Comparison of ENCODE assay signal across 1 cellular context in the genomic region with DNA sequence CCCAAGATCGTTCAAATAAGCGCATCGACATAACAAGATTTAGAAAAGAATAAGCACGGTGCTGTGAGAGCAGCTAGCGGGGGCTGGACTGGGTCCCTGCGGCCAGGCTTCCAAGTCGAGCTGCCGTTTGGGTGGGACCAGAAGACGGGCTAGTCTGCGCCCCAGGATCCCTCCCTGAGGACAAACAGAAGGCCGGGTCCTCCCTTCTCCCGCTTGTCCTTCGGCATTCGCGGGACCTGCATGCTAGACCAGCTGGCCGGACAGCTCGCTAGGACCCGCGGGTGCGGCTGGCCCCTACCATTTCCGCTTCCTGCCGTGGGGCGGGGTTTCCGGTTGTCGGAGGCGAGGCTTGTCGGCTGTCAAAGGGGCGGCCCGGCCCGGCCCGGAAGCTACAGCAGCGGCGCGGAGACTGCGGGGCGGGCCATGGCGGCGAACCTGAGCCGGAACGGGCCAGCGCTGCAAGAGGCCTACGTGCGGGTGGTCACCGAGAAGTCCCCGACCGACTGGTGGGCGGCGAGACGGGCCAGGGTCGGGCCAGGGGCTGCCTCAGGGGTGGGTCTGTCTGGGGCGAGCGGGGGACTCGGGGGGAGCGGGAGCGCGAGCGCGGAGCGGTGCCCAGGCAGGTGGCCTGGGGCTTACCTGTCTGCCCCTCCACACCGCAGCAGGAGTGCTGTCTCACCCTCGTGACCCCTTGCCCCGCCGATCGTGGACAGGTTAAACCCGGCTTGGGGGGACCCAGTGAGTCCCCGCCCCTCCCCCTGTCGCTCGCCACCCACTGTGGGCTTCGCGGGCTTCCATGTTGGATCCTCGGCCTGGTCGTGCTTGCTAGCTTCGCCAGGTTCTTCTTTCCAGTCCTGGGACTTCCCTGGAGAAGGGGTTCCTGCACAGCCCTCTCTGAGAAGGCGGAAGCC.
TF ChIP-seq lines count a peak whose summit lies in the region.

DBNL (plus strand) TSS at position 388 of the 911 bp plus-strand sequence; CDS start at position 424, 36 bp downstream.

TF ChIP-seq in K562, 482 proteins besides CTCF, POLR2A, EP300 and RAD21 (continued from another document and continues in another):
- TF ChIP-seq ZBTB7A (IDR thresholded peaks at IDR 0.05; ENCODE audit: borderline replicate concordance, control insufficient read depth, low read depth, low read length) (peak; percentile 43; the same call in 1 of the 2 replicates), VEZF1 (CRISPR knock-in tag; IDR thresholded peaks at IDR 0.05) (peak; percentile 87), POLR2G (IDR thresholded peaks at IDR 0.05; ENCODE audit: low read depth, low read length) (peak; percentile 95), ZBTB11 (CRISPR knock-in tag; IDR thresholded peaks at IDR 0.05) (peak; percentile 75 to 97 (median 82); a peak in 5 of 6 replicates), ZFP30 (CRISPR knock-in tag; IDR thresholded peaks at IDR 0.05; ENCODE audit: borderline replicate concordance) (no peak), FOXP1 (CRISPR knock-in tag; IDR thresholded peaks at IDR 0.05) (0 out of 2 replicates have a peak, but pooled peaks have one; percentile 1), CHD4 (IDR thresholded peaks at IDR 0.05; ENCODE audit: insufficient read depth, insufficient replicate concordance, low read depth, low read length, poor library complexity, severe bottlenecking) (no peak), KAT8 (IDR thresholded peaks at IDR 0.05; ENCODE audit: low read depth) (no peak), NR2C2 (CRISPR knock-in tag; IDR thresholded peaks at IDR 0.05) (no peak), NR2C2 (tag; IDR thresholded peaks at IDR 0.05) (peak; percentile 43; the same call in 1 of the 2 replicates), PHTF2 (CRISPR knock-in tag; IDR thresholded peaks at IDR 0.05) (no peak), SNRNP70 (optimal IDR thresholded peaks at IDR 0.05; ENCODE audit: low read depth, low read length) (no peak), CEBPG (CRISPR knock-in tag; IDR thresholded peaks at IDR 0.05) (0 out of 2 replicates have a peak, but pooled peaks have one; percentile 32), CEBPG (tag; conservative IDR thresholded peaks at IDR 0.05 in 1 of 2, IDR thresholded peaks at IDR 0.05 in 1 of 2) (no peak), C11orf30 (IDR thresholded peaks at IDR 0.05; ENCODE audit: low read depth) (peak; percentile 58), GABPB1 (CRISPR knock-in tag; IDR thresholded peaks at IDR 0.05) (peak; percentile 98), PCBP1 (IDR thresholded peaks at IDR 0.05; ENCODE audit: low read depth, low read length, poor library complexity, severe bottlenecking) (peak; percentile 50), TEAD2 (tag; IDR thresholded peaks at IDR 0.05) (no peak), E2F6 (IDR thresholded peaks at IDR 0.05; ENCODE audit: borderline replicate concordance in 1 of 2, extremely low read depth in 1 of 2, insufficient read depth in 1 of 2, insufficient read length in 1 of 2, low read depth in 1 of 2, low read length in 1 of 2, poor library complexity in 1 of 2, severe bottlenecking in 1 of 2) (peak; percentile 90 to 95), NRF1 (conservative IDR thresholded peaks at IDR 0.05 in 1 of 2, IDR thresholded peaks at IDR 0.05 in 1 of 2) (peak; percentile 39 to 53; a peak in 2 of 4 replicates), MXI1 (IDR thresholded peaks at IDR 0.05; ENCODE audit: low read depth, low read length) (0 out of 2 replicates have a peak, but pooled peaks have one; percentile 46), ZNF589 (CRISPR knock-in tag; IDR thresholded peaks at IDR 0.05; ENCODE audit: low read depth) (no peak), CBX8 (IDR thresholded peaks at IDR 0.05; ENCODE audit: borderline replicate concordance, extremely low read depth, low read depth, low read length, poor library complexity, severe bottlenecking) (no peak), PML (IDR thresholded peaks at IDR 0.05; ENCODE audit: low read length) (peak; percentile 74; the same call in 1 of the 2 replicates), ZNF175 (CRISPR knock-in tag; IDR thresholded peaks at IDR 0.05; ENCODE audit: low read depth) (no peak), ZNF830 (CRISPR knock-in tag; IDR thresholded peaks at IDR 0.05) (no peak), ZNF253 (CRISPR knock-in tag; conservative IDR thresholded peaks at IDR 0.05) (no peak), ZNF23 (CRISPR knock-in tag; IDR thresholded peaks at IDR 0.05) (no peak), CBFA2T3 (IDR thresholded peaks at IDR 0.05) (0 out of 2 replicates have a peak, but pooled peaks have one; percentile 1), HEY1 (CRISPR knock-in tag; IDR thresholded peaks at IDR 0.05; ENCODE audit: borderline replicate concordance) (no peak), KDM4B (IDR thresholded peaks at IDR 0.05; ENCODE audit: borderline replicate concordance in 2 of 2, low read depth in 1 of 2) (peak in 1 of 2 experiments; percentile 97; a peak in 2 of 4 replicates), ZNF75A (CRISPR knock-in tag; IDR thresholded peaks at IDR 0.05) (no peak)
- TF ChIP-seq, protein P1, sequence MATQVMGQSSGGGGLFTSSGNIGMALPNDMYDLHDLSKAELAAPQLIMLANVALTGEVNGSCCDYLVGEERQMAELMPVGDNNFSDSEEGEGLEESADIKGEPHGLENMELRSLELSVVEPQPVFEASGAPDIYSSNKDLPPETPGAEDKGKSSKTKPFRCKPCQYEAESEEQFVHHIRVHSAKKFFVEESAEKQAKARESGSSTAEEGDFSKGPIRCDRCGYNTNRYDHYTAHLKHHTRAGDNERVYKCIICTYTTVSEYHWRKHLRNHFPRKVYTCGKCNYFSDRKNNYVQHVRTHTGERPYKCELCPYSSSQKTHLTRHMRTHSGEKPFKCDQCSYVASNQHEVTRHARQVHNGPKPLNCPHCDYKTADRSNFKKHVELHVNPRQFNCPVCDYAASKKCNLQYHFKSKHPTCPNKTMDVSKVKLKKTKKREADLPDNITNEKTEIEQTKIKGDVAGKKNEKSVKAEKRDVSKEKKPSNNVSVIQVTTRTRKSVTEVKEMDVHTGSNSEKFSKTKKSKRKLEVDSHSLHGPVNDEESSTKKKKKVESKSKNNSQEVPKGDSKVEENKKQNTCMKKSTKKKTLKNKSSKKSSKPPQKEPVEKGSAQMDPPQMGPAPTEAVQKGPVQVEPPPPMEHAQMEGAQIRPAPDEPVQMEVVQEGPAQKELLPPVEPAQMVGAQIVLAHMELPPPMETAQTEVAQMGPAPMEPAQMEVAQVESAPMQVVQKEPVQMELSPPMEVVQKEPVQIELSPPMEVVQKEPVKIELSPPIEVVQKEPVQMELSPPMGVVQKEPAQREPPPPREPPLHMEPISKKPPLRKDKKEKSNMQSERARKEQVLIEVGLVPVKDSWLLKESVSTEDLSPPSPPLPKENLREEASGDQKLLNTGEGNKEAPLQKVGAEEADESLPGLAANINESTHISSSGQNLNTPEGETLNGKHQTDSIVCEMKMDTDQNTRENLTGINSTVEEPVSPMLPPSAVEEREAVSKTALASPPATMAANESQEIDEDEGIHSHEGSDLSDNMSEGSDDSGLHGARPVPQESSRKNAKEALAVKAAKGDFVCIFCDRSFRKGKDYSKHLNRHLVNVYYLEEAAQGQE (CRISPR knock-in tag; IDR thresholded peaks at IDR 0.05; ENCODE audit: low read depth): no peak
- TF ChIP-seq, protein P2, sequence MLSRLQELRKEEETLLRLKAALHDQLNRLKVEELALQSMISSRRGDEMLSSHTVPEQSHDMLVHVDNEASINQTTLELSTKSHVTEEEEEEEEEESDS (CRISPR knock-in tag; IDR thresholded peaks at IDR 0.05): no peak
- TF ChIP-seq, protein P3, sequence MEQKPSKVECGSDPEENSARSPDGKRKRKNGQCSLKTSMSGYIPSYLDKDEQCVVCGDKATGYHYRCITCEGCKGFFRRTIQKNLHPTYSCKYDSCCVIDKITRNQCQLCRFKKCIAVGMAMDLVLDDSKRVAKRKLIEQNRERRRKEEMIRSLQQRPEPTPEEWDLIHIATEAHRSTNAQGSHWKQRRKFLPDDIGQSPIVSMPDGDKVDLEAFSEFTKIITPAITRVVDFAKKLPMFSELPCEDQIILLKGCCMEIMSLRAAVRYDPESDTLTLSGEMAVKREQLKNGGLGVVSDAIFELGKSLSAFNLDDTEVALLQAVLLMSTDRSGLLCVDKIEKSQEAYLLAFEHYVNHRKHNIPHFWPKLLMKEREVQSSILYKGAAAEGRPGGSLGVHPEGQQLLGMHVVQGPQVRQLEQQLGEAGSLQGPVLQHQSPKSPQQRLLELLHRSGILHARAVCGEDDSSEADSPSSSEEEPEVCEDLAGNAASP (IDR thresholded peaks at IDR 0.05): no peak
- TF ChIP-seq, protein P4, sequence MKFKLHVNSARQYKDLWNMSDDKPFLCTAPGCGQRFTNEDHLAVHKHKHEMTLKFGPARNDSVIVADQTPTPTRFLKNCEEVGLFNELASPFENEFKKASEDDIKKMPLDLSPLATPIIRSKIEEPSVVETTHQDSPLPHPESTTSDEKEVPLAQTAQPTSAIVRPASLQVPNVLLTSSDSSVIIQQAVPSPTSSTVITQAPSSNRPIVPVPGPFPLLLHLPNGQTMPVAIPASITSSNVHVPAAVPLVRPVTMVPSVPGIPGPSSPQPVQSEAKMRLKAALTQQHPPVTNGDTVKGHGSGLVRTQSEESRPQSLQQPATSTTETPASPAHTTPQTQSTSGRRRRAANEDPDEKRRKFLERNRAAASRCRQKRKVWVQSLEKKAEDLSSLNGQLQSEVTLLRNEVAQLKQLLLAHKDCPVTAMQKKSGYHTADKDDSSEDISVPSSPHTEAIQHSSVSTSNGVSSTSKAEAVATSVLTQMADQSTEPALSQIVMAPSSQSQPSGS (CRISPR knock-in tag; IDR thresholded peaks at IDR 0.05): no peak
